Comparison of ENCODE assay signal across 9 cellular contexts in genomic region chr6:151451417-151451949, GRCh38. TPM values are rescaled to one million over a fixed set of nuclear protein-coding genes. Genes with fewer than 3 reads are reported as not detected.
DNase-seq lines count a peak whose midpoint lies in the region; ATAC-seq and TF ChIP-seq lines count a peak whose summit lies in the region.
"Had no signal": no experiment of that assay in that cellular context is flagged by ENCODE, and none has a peak within 500 bp of the region (broad histone marks: within the 10 kb centered on the region; RNA-seq: fewer than 3 reads in every experiment).

No MANE protein-coding gene starts in this region.

- H3K27me3 ChIP-seq in HAP-1 (ENCODE audit: low read depth), result no peaks in the 10 kb centered on the region
- H3K27me3 ChIP-seq in smooth muscle cell (ENCODE audit: low read depth), result no peaks in the 10 kb centered on the region

- WGBS in smooth muscle cell (ENCODE audit: low lambda C conversion rate), result 4% methylated on average over 22 of the region's 22 CpGs

- H3K27ac Mint-ChIP-seq in T-helper 17 cell (peak overlapping the region; percentile 97), glutamatergic neuron (ENCODE audit: unreplicated experiment) (peak overlapping the region; percentile 98)

- peak overlapping the region; percentile 15 for H2AFZ ChIP-seq in smooth muscle cell (ENCODE audit: low read depth)

- peak overlapping the region; percentile 86 for H3K4me3 ChIP-seq in HAP-1
- peak overlapping the region; percentile 68 for H3K4me3 ChIP-seq in smooth muscle cell

- peaks cover 21% of the 10 kb centered on the region for H3K9me3 Mint-ChIP-seq in glutamatergic neuron (ENCODE audit: unreplicated experiment)

- no peak for ATAC-seq in T-helper 17 cell
- ATAC-seq in HG03095 (IDR thresholded peaks at IDR 0.05; ENCODE audit: unreplicated experiment), result no peak
- no peak for ATAC-seq in HG02884 (IDR thresholded peaks at IDR 0.05; ENCODE audit: unreplicated experiment)

- no peak for DNase-seq in HAP-1 (ENCODE audit: low spot score in 2 of 2)
- no peak for DNase-seq in T-helper 17 cell
- DNase-seq in glutamatergic neuron, result no peak
- DNase-seq in smooth muscle cell (lab: John Stamatoyannopoulos, UW; ENCODE audit: unreplicated experiment), result no peak
- DNase-seq in HCEC 1CT, result no peak
- DNase-seq in activated effector memory CD4-positive, alpha-beta T cell treated with anti-CD3 and anti-CD28 coated beads, Interleukin-2, amount 50 U/mL, for 16 hours, result no peak

- peak overlapping the region; percentile 43 for H3K9ac ChIP-seq in smooth muscle cell (ENCODE audit: low read depth)

- H3K4me3 Mint-ChIP-seq in T-helper 17 cell (peak overlapping the region; percentile 96), glutamatergic neuron (ENCODE audit: unreplicated experiment) (peak overlapping the region; percentile 93)

- in situ Hi-C loops in HAP-1 (cut with MboI; ENCODE audit: low sequenced_read_pairs), result loop anchor here (25.0 kb wide), 1 partner anchor 1536 kb away; the partner anchor contains the start of gene FBXO5

- H3F3A ChIP-seq in smooth muscle cell (ENCODE audit: low read depth), result peaks cover 6% of the 10 kb centered on the region

- H3K4me1 ChIP-seq in HAP-1, result peaks cover 22% of the 10 kb centered on the region
- peaks cover 22% of the 10 kb centered on the region for H3K4me1 ChIP-seq in smooth muscle cell (ENCODE audit: low read depth)

- peaks cover 38% of the 10 kb centered on the region for H3K79me2 ChIP-seq in smooth muscle cell (ENCODE audit: low read depth)

- no peaks in the 10 kb centered on the region for H3K27me3 Mint-ChIP-seq in T-helper 17 cell
- peaks cover 17% of the 10 kb centered on the region for H3K27me3 Mint-ChIP-seq in glutamatergic neuron (ENCODE audit: unreplicated experiment)

- peak overlapping the region; percentile 87 for H3K4me2 ChIP-seq in smooth muscle cell

- H3K36me3 ChIP-seq in HAP-1 (replicated peaks) (no peaks in the 10 kb centered on the region; the same call in 1 of the 2 replicates), smooth muscle cell (ENCODE audit: low read depth) (no peaks in the 10 kb centered on the region)

- TF ChIP-seq CTCF in glutamatergic neuron (IDR thresholded peaks at IDR 0.05; ENCODE audit: partially characterized antibody, unreplicated experiment) (no peak), smooth muscle cell (IDR thresholded peaks at IDR 0.05; ENCODE audit: borderline replicate concordance, insufficient read depth, poor library complexity, severe bottlenecking) (no peak)

- peaks cover 8% of the 10 kb centered on the region for H4K20me1 ChIP-seq in smooth muscle cell (ENCODE audit: low read depth)

- peaks cover 35% of the 10 kb centered on the region for H3K4me1 Mint-ChIP-seq in T-helper 17 cell
- H3K4me1 Mint-ChIP-seq in glutamatergic neuron (ENCODE audit: low read depth, unreplicated experiment), result peaks cover 23% of the 10 kb centered on the region

- no peaks in the 10 kb centered on the region for H3K9me3 ChIP-seq in HAP-1
- no peaks in the 10 kb centered on the region for H3K9me3 ChIP-seq in T-helper 17 cell (ENCODE audit: control insufficient read depth, low read length, poor library complexity, severe bottlenecking)
- H3K9me3 ChIP-seq in smooth muscle cell (replicated peaks; ENCODE audit: low read depth), result no peaks in the 10 kb centered on the region

- H3K27ac ChIP-seq in smooth muscle cell (ENCODE audit: low read depth), result peak overlapping the region; percentile 42

- H3K36me3 Mint-ChIP-seq in T-helper 17 cell (ENCODE audit: low read depth) (peaks cover 4% of the 10 kb centered on the region), glutamatergic neuron (ENCODE audit: unreplicated experiment) (no peaks in the 10 kb centered on the region)

RNA-seq across cellular contexts. Expression of gene RMND1, which starts 0.4 kb away (rescaled TPM):
- total RNA-seq in T-helper 17 cell (1 to 10 TPM; 7.0 to 8.5 TPM), glutamatergic neuron (ENCODE audit: unreplicated experiment) (67.0 TPM), smooth muscle cell (22.0 and 27.9 TPM in 2 replicates)
- polyA plus RNA-seq in smooth muscle cell, result 13.0 and 16.2 TPM in 2 replicates

RNA-seq across cellular contexts. Expression of gene CCDC170, which starts 42.3 kb away (rescaled TPM):
- total RNA-seq in T-helper 17 cell (not detected), glutamatergic neuron (ENCODE audit: unreplicated experiment) (not detected), smooth muscle cell (0.45 and 0.63 TPM in 2 replicates)
- 0.05 and 0.27 TPM in 2 replicates for polyA plus RNA-seq in smooth muscle cell
- total RNA-seq: NCI-H460 had no signal
